ENCODE assay signal across 19 cellular contexts in the genomic region with DNA sequence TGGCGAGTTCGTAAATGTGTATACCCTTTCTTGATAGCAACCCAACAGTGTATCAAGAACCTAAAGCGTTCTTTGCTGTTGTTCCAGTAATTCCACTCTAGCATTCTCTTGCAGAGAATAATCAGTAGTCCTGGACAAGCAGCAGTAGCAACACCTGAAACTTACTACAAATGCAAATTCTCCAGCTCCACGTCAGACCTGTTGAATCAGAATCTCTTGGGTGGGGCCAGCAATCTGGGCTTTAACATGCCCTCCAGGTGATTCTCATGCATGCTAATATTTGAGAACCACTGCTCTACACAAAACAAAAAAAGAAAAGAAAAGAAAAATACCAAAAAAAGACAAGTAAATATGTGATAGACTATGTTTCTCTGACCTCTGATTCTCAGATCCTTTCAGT. TPM values are rescaled to one million over a fixed set of nuclear protein-coding genes. Genes with fewer than 3 reads are reported as not detected.
DNase-seq lines count a peak whose midpoint lies in the region; ATAC-seq and TF ChIP-seq lines count a peak whose summit lies in the region.
"Had no signal": no experiment of that assay in that cellular context is flagged by ENCODE, and none has a peak within 500 bp of the region (broad histone marks: within the 10 kb centered on the region; RNA-seq: fewer than 3 reads in every experiment).

No MANE protein-coding gene starts in this region.

- peaks cover 3% of the 10 kb centered on the region for H3K36me3 Mint-ChIP-seq in activated CD4-positive, alpha-beta T cell treated with anti-CD3 and anti-CD28 coated beads, Interleukin-2, amount 10 ng/mL, durations not matched to agents 24 days and 14 days (ENCODE audit: low read depth)
- no peaks in the 10 kb centered on the region for H3K36me3 Mint-ChIP-seq in activated T-cell treated with anti-CD3 and anti-CD28 coated beads, Interleukin-2, amount 50 U/mL, for 24 hours (ENCODE audit: low read depth)

- no peak overlapping the region for H3K27ac Mint-ChIP-seq in activated CD4-positive, alpha-beta T cell treated with anti-CD3 and anti-CD28 coated beads, Interleukin-2, amount 10 ng/mL, durations not matched to agents 24 days and 14 days
- H3K27ac Mint-ChIP-seq in activated T-cell treated with anti-CD3 and anti-CD28 coated beads, Interleukin-2, amount 50 U/mL, for 24 hours, result no peak overlapping the region
- H3K27ac Mint-ChIP-seq: CD14-positive monocyte; CD8-positive, alpha-beta T cell; H9 had no signal

- dilution Hi-C loops in mammary epithelial cell (cut with HindIII; ENCODE audit: low sequenced_read_pairs), result loop anchor here (25.0 kb wide), 1 partner anchor 210 kb away; no protein-coding TSS in a partner anchor

- H2AFZ ChIP-seq in mammary epithelial cell (ENCODE audit: low read depth, low read length), result no peak overlapping the region

- no TSS peak for BruUV-seq in mammary epithelial cell (replicated peaks; lab: Mats Ljungman, UMichigan)

- H3K9me3 ChIP-seq in mammary epithelial cell (replicated peaks; ENCODE audit: insufficient read depth, low read length) (no peaks in the 10 kb centered on the region), ovary (no peaks in the 10 kb centered on the region)

- ATAC-seq in foreskin keratinocyte (peak; percentile 67), HG03469 (IDR thresholded peaks at IDR 0.05; ENCODE audit: unreplicated experiment) (no peak)
- ATAC-seq: CD8-positive, alpha-beta T cell had no signal

- H3K36me3 ChIP-seq in mammary epithelial cell (ENCODE audit: insufficient read depth, low read length) (no peaks in the 10 kb centered on the region), ovary (no peaks in the 10 kb centered on the region)

- DNase-seq in activated CD4-positive, alpha-beta T cell treated with anti-CD3 and anti-CD28 coated beads, Interleukin-2, amount 10 ng/mL, durations not matched to agents 24 days and 14 days, result peak; percentile 19
- DNase-seq in activated CD4-positive, alpha-beta T cell treated with anti-CD3 and anti-CD28 coated beads for 4 hours, result no peak
- DNase-seq in mammary epithelial cell (peak; percentile 81), foreskin keratinocyte (peak; percentile 24 to 80), renal cortical epithelial cell (ENCODE audit: low read depth) (peak; percentile 3), ovary (no peak)
- no peak for DNase-seq in activated T-cell treated with anti-CD3 and anti-CD28 coated beads, Interleukin-2, amount 50 U/mL, for 24 hours
- DNase-seq: CD8-positive, alpha-beta T cell; COR-L47; DND-41; GDM1; GOT3; H9 had no signal

- H3K4me1 ChIP-seq in mammary epithelial cell (ENCODE audit: insufficient read depth, low read length), result peaks cover 9% of the 10 kb centered on the region
- H3K4me1 ChIP-seq in foreskin keratinocyte, result no peaks in the 10 kb centered on the region
- H3K4me1 ChIP-seq in ovary (ENCODE audit: insufficient read depth), result no peaks in the 10 kb centered on the region

- H3K27ac ChIP-seq in mammary epithelial cell (ENCODE audit: insufficient read depth, low read depth, low read length) (no peak overlapping the region), foreskin keratinocyte (no peak overlapping the region), ovary (no peak overlapping the region)
- H3K27ac ChIP-seq: 22Rv1, HL-60 had no signal

- no peaks in the 10 kb centered on the region for H3K79me2 ChIP-seq in mammary epithelial cell (ENCODE audit: insufficient read depth, low read length)

- H3K9me3 Mint-ChIP-seq in activated CD4-positive, alpha-beta T cell treated with anti-CD3 and anti-CD28 coated beads, Interleukin-2, amount 10 ng/mL, durations not matched to agents 24 days and 14 days, result peaks cover 8% of the 10 kb centered on the region
- H3K9me3 Mint-ChIP-seq in activated T-cell treated with anti-CD3 and anti-CD28 coated beads, Interleukin-2, amount 50 U/mL, for 24 hours, result no peaks in the 10 kb centered on the region
- H3K9me3 Mint-ChIP-seq: CD8-positive, alpha-beta T cell; H9 had no signal

- H3K4me2 ChIP-seq in mammary epithelial cell (ENCODE audit: insufficient read depth, low read depth, low read length), result no peak overlapping the region

- intact Hi-C loops in activated CD4-positive, alpha-beta T cell treated with anti-CD3 and anti-CD28 coated beads, Interleukin-2, amount 10 ng/mL, durations not matched to agents 24 days and 14 days (cut with micrococcal nuclease), result no loop called here
- intact Hi-C loops in mammary epithelial cell (cut with micrococcal nuclease) (no loop called here), ovary (cut with DNase I) (no loop called here)

- CTCF ChIA-PET in mammary epithelial cell (lab: Charles Lee; ENCODE audit: low non-redundant PET), result no interaction called here

- TF ChIP-seq EP300 in ovary (IDR thresholded peaks at IDR 0.05), result no peak

- in situ Hi-C loops in mammary epithelial cell (cut with MboI; ENCODE audit: low sequenced_read_pairs in 2 of 2), result no loop called here

- WGBS in mammary epithelial cell (ENCODE audit: low coverage, missing lambda C conversion rate), result 81% methylated on average over 4 of the region's 4 CpGs
- WGBS in ovary, 3 donors, result 95 to 99% (median 96%) methylated on average over 4 of the region's 4 CpGs

- H3K4me3 Mint-ChIP-seq in activated CD4-positive, alpha-beta T cell treated with anti-CD3 and anti-CD28 coated beads, Interleukin-2, amount 10 ng/mL, durations not matched to agents 24 days and 14 days, result no peak overlapping the region
- no peak overlapping the region for H3K4me3 Mint-ChIP-seq in activated T-cell treated with anti-CD3 and anti-CD28 coated beads, Interleukin-2, amount 50 U/mL, for 24 hours
- H3K4me3 Mint-ChIP-seq: CD14-positive monocyte; CD8-positive, alpha-beta T cell; H9 had no signal

- H3K27me3 ChIP-seq in mammary epithelial cell (ENCODE audit: insufficient read depth, low read length) (peaks cover 2% of the 10 kb centered on the region), foreskin keratinocyte (peaks cover 21% of the 10 kb centered on the region), ovary (no peaks in the 10 kb centered on the region)

- no peak for TF ChIP-seq POLR2A in ovary (IDR thresholded peaks at IDR 0.05)

- H3K4me3 ChIP-seq in mammary epithelial cell (replicated peaks in 1 of 3; ENCODE audit: insufficient read depth in 1 of 3, low read depth in 2 of 3, low read length in 3 of 3) (no peak overlapping the region), ovary (no peak overlapping the region)

- TF ChIP-seq CTCF in mammary epithelial cell (conservative IDR thresholded peaks at IDR 0.05 in 1 of 2, IDR thresholded peaks at IDR 0.05 in 1 of 2; ENCODE audit: extremely low read depth in 1 of 2, insufficient read depth in 1 of 2, low read depth in 1 of 2, low read length in 2 of 2) (no peak), foreskin keratinocyte (conservative IDR thresholded peaks at IDR 0.05) (no peak), ovary (IDR thresholded peaks at IDR 0.05) (no peak)

- H3K9ac ChIP-seq in mammary epithelial cell (ENCODE audit: insufficient read depth, low read length), result no peak overlapping the region

- peaks cover 42% of the 10 kb centered on the region for H3K27me3 Mint-ChIP-seq in activated CD4-positive, alpha-beta T cell treated with anti-CD3 and anti-CD28 coated beads, Interleukin-2, amount 10 ng/mL, durations not matched to agents 24 days and 14 days
- peaks cover 7% of the 10 kb centered on the region for H3K27me3 Mint-ChIP-seq in activated T-cell treated with anti-CD3 and anti-CD28 coated beads, Interleukin-2, amount 50 U/mL, for 24 hours

- H3K4me1 Mint-ChIP-seq in activated CD4-positive, alpha-beta T cell treated with anti-CD3 and anti-CD28 coated beads, Interleukin-2, amount 10 ng/mL, durations not matched to agents 24 days and 14 days, result peaks cover 18% of the 10 kb centered on the region
- peaks cover 20% of the 10 kb centered on the region for H3K4me1 Mint-ChIP-seq in activated T-cell treated with anti-CD3 and anti-CD28 coated beads, Interleukin-2, amount 50 U/mL, for 24 hours (ENCODE audit: low read depth)

- H4K20me1 ChIP-seq in mammary epithelial cell (ENCODE audit: insufficient read depth, low read length), result no peaks in the 10 kb centered on the region

RNA-seq across cellular contexts. Expression of a gene that starts 10.1 kb away (rescaled TPM):
- 0.17 and 0.33 TPM in 2 replicates for total RNA-seq in activated CD4-positive, alpha-beta T cell treated with anti-CD3 and anti-CD28 coated beads, Interleukin-2, amount 10 ng/mL, durations not matched to agents 24 days and 14 days
- total RNA-seq in mammary epithelial cell (not detected), foreskin keratinocyte (not detected in 2 replicates), renal cortical epithelial cell (not detected in 2 replicates), ovary (1 to 10 TPM in 1 of 7 donors, under 1 TPM in 6; 0.10 to 1.0 (median 0.52) TPM)
- polyA plus RNA-seq in mammary epithelial cell (not detected), foreskin keratinocyte (not detected in 2 replicates), ovary (1 to 10 TPM in 1 of 2 donors, under 1 TPM in 1; 0.17 to 1.8 TPM)
- not detected for polyA minus RNA-seq in mammary epithelial cell
- total RNA-seq: A673, H9 had no signal
- polyA plus RNA-seq: BJ, CD14-positive monocyte had no signal

RNA-seq across cellular contexts. Expression of a gene that starts 36.6 kb away (rescaled TPM):
- 66.7 and 69.9 TPM in 2 replicates for total RNA-seq in activated CD4-positive, alpha-beta T cell treated with anti-CD3 and anti-CD28 coated beads, Interleukin-2, amount 10 ng/mL, durations not matched to agents 24 days and 14 days
- total RNA-seq in mammary epithelial cell (1 to 10 TPM in 1 of 2 donors, under 1 TPM in 1; 0.49 to 2.8 TPM), foreskin keratinocyte (0.11 TPM in 1 of 2 replicates, not detected in the other), renal cortical epithelial cell (8.7 and 41.3 TPM in 2 replicates), ovary (10 to 100 TPM in 2 of 7 donors, 1 to 10 TPM in 4, under 1 TPM in 1; 0.86 to 15.6 (median 6.7) TPM)
- polyA plus RNA-seq in mammary epithelial cell (4.2 TPM), foreskin keratinocyte (0.02 and 0.04 TPM in 2 replicates), ovary (1 to 10 TPM; 5.5 to 5.8 TPM)
- 2.6 TPM for polyA minus RNA-seq in mammary epithelial cell
- total RNA-seq: A673 had no signal

Comparison
In these comparisons a context has a peak if more than half of its experiments do, and no peak if none do; other contexts are left out.
1. DNase-seq: peak in activated CD4-positive, alpha-beta T cell treated with anti-CD3 and anti-CD28 coated beads, Interleukin-2, amount 10 ng/mL, durations not matched to agents 24 days and 14 days (single experiment), mammary epithelial cell (single experiment), foreskin keratinocyte (2 of 2) and renal cortical epithelial cell (single experiment); none in activated CD4-positive, alpha-beta T cell treated with anti-CD3 and anti-CD28 coated beads for 4 hours (0 of 2), activated T-cell treated with anti-CD3 and anti-CD28 coated beads, Interleukin-2, amount 50 U/mL, for 24 hours (single experiment) and ovary (0 of 5).